12 cellular contexts compared by ENCODE assay signal in the genomic region with DNA sequence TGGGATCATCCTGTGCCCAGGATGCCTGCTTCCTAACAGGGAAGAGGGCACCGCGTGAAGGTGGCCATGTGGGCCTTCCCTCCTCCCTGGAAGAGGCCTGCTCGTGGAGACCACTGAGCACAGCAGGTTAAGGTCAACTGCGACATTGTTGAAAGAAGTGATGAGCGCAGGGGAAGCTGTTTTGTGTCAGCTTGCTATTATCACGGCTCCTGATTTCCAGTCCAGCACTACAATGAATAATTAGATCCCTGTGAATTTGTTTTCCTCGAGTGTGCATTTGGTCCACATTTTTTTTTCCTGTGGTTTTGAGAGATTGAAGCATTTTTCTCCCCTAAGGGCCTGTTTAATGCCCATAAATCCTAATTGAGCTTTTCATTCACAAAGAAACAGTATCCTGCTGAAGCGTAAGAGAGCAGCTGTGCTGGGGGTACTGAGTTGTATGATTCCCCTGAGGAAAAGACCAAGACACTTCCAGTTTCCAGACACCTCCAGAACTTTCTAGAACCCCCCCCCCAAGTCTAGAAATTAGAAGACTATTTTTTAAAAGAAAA.
DNase-seq lines count a peak whose midpoint lies in the region; ATAC-seq, FAIRE-seq and TF ChIP-seq lines count a peak whose summit lies in the region.
"Had no signal": no experiment of that assay in that cellular context is flagged by ENCODE, and none has a peak within 500 bp of the region (broad histone marks: within the 10 kb centered on the region; RNA-seq: fewer than 3 reads in every experiment).

No MANE protein-coding gene starts in this region.

- FAIRE-seq in H54 (lab: Jason Lieb, UNC) = no peak
- FAIRE-seq: colon, small intestine had no signal

- no peak for TF ChIP-seq POLR2A in H54 (IDR thresholded peaks at IDR 0.05; ENCODE audit: low read depth, low read length)

- DNase-seq in COLO829 (ENCODE audit: low spot score) (peak; percentile 16), NCI-H1417 (lab: John Stamatoyannopoulos, UW) (peak in 2 of 3 experiments; percentile 70 to 91), chondrocyte (ENCODE audit: low spot score) (no peak), mesothelial cell of epicardium (ENCODE audit: low spot score in 2 of 2, unreplicated experiment in 2 of 2) (no peak), H54 (ENCODE audit: insufficient read length, low spot score) (no peak)
- DNase-seq in activated naive CD4-positive, alpha-beta T cell treated with anti-CD3 and anti-CD28 coated beads, Interleukin-2, amount 50 U/mL, for 16 hours = no peak
- no peak for DNase-seq in stimulated activated naive CD8-positive, alpha-beta T cell treated with anti-CD3 and anti-CD28 coated beads, Interleukin-15, amount 100 ng/mL, for 72 hours
- DNase-seq: activated T-cell treated with anti-CD3 and anti-CD28 coated beads, Interleukin-2, amount 50 U/mL, for 4 hours had no signal

- H3K36me3 Mint-ChIP-seq in chondrocyte (ENCODE audit: low read depth) (peaks cover 2% of the 10 kb centered on the region), mesothelial cell of epicardium (no peaks in the 10 kb centered on the region)
- H3K36me3 Mint-ChIP-seq: memory B cell had no signal

- H3K4me3 Mint-ChIP-seq in chondrocyte (ENCODE audit: unreplicated experiment) (no peak overlapping the region), mesothelial cell of epicardium (no peak overlapping the region)
- no peak overlapping the region for H3K4me3 Mint-ChIP-seq in stimulated activated naive CD8-positive, alpha-beta T cell treated with anti-CD3 and anti-CD28 coated beads, Interleukin-15, amount 100 ng/mL, for 72 hours
- H3K4me3 Mint-ChIP-seq: activated T-cell treated with anti-CD3 and anti-CD28 coated beads, Interleukin-2, amount 50 U/mL, for 4 hours; memory B cell had no signal

- TF ChIP-seq CTCF in chondrocyte (IDR thresholded peaks at IDR 0.05) = no peak
- TF ChIP-seq CTCF in mesothelial cell of epicardium (IDR thresholded peaks at IDR 0.05; ENCODE audit: unreplicated experiment) = no peak

- H3K9me3 Mint-ChIP-seq in chondrocyte (ENCODE audit: low read depth) (peaks cover 15% of the 10 kb centered on the region), mesothelial cell of epicardium (peaks cover 10% of the 10 kb centered on the region)
- no peaks in the 10 kb centered on the region for H3K9me3 Mint-ChIP-seq in stimulated activated naive CD8-positive, alpha-beta T cell treated with anti-CD3 and anti-CD28 coated beads, Interleukin-15, amount 100 ng/mL, for 72 hours
- H3K9me3 Mint-ChIP-seq: activated T-cell treated with anti-CD3 and anti-CD28 coated beads, Interleukin-2, amount 50 U/mL, for 4 hours; memory B cell had no signal

- no peak for ATAC-seq in stimulated activated naive CD8-positive, alpha-beta T cell treated with anti-CD3 and anti-CD28 coated beads, Interleukin-15, amount 100 ng/mL, for 72 hours
- no peak for ATAC-seq in GM18858 (IDR thresholded peaks at IDR 0.05; ENCODE audit: unreplicated experiment)

- H3K27me3 Mint-ChIP-seq in chondrocyte (ENCODE audit: low read depth) = no peaks in the 10 kb centered on the region
- H3K27me3 Mint-ChIP-seq in mesothelial cell of epicardium (ENCODE audit: low read depth) = peaks cover 20% of the 10 kb centered on the region
- peaks cover 29% of the 10 kb centered on the region for H3K27me3 Mint-ChIP-seq in stimulated activated naive CD8-positive, alpha-beta T cell treated with anti-CD3 and anti-CD28 coated beads, Interleukin-15, amount 100 ng/mL, for 72 hours

- H3K4me1 Mint-ChIP-seq in chondrocyte (ENCODE audit: low read depth) = peaks cover 34% of the 10 kb centered on the region
- H3K4me1 Mint-ChIP-seq in mesothelial cell of epicardium = peaks cover 26% of the 10 kb centered on the region
- no peaks in the 10 kb centered on the region for H3K4me1 Mint-ChIP-seq in stimulated activated naive CD8-positive, alpha-beta T cell treated with anti-CD3 and anti-CD28 coated beads, Interleukin-15, amount 100 ng/mL, for 72 hours
- H3K4me1 Mint-ChIP-seq: memory B cell had no signal

- H3K27ac Mint-ChIP-seq in chondrocyte (ENCODE audit: unreplicated experiment) = peak overlapping the region; percentile 80
- peak overlapping the region; percentile 74 for H3K27ac Mint-ChIP-seq in mesothelial cell of epicardium
- no peak overlapping the region for H3K27ac Mint-ChIP-seq in stimulated activated naive CD8-positive, alpha-beta T cell treated with anti-CD3 and anti-CD28 coated beads, Interleukin-15, amount 100 ng/mL, for 72 hours
- H3K27ac Mint-ChIP-seq: memory B cell had no signal

Comparison
In these comparisons a context has a peak if more than half of its experiments do, and no peak if none do; other contexts are left out.
1. DNase-seq: peak in COLO829 (single experiment) and NCI-H1417 (2 of 3); none in chondrocyte (single experiment), mesothelial cell of epicardium (0 of 2), H54 (single experiment), activated naive CD4-positive, alpha-beta T cell treated with anti-CD3 and anti-CD28 coated beads, Interleukin-2, amount 50 U/mL, for 16 hours (single experiment) and stimulated activated naive CD8-positive, alpha-beta T cell treated with anti-CD3 and anti-CD28 coated beads, Interleukin-15, amount 100 ng/mL, for 72 hours (0 of 2).
2. H3K27ac Mint-ChIP-seq: peak in chondrocyte (single experiment) and mesothelial cell of epicardium (single experiment); none in stimulated activated naive CD8-positive, alpha-beta T cell treated with anti-CD3 and anti-CD28 coated beads, Interleukin-15, amount 100 ng/mL, for 72 hours (0 of 2).